In the genomic region with DNA sequence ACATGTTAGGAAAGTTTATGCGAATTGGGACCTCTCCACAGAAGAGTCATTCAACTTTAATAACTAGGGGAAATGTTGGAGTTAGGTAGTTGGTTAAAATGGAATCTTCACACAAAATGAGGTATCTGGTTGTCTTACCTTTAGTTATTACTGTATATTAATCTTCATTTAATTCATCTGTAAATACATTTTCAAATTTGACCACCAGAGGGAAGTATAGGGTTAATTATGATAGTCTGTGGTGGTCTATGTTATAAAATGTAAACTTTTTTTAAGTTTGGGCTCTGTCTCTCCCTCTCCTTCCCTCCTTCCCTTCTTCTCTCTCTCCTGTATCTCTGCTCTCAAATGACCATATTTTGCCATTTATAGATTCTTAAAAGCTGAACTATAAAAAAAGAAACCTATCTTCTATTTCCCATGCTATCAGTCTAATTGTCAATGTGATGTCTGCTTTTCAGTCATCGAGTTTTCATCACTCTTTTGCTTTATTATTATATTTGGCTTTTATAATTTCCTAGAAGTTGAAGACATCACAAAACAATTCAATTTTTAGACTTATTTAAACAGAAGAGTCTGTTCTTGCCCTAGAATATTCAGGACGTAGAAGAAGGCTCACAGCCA, we compare ENCODE assay signal across 9 cellular contexts. TPM values are rescaled to one million over a fixed set of nuclear protein-coding genes. Genes with fewer than 3 reads are reported as not detected.
DNase-seq lines count a peak whose midpoint lies in the region; ATAC-seq, FAIRE-seq and TF ChIP-seq lines count a peak whose summit lies in the region.
"Had no signal": no experiment of that assay in that cellular context is flagged by ENCODE, and none has a peak within 500 bp of the region (broad histone marks: within the 10 kb centered on the region; RNA-seq: fewer than 3 reads in every experiment).

No MANE protein-coding gene starts in this region.

- BruUV-seq in GM12878 (replicated peaks; lab: Mats Ljungman, UMichigan): no TSS peak

- H3K79me2 ChIP-seq in GM12878 (ENCODE audit: control insufficient read depth, insufficient read depth, low read length) (no peaks in the 10 kb centered on the region), neural cell (replicated peaks; ENCODE audit: insufficient read depth, low read length) (no peaks in the 10 kb centered on the region)
- H3K79me2 ChIP-seq: parathyroid adenoma had no signal

- H3K36me3 Mint-ChIP-seq in activated naive CD4-positive, alpha-beta T cell treated with anti-CD3 and anti-CD28 coated beads, Interleukin-2, amount 50 U/mL, for 72 hours: no peaks in the 10 kb centered on the region

- H3K36me3 ChIP-seq in GM12878 (ENCODE audit: control insufficient read depth in 2 of 2, insufficient read depth in 2 of 2, low read length in 1 of 2): no peaks in the 10 kb centered on the region
- no peaks in the 10 kb centered on the region for H3K36me3 ChIP-seq in neural cell (ENCODE audit: insufficient read depth, low read length)

- RAD21 ChIA-PET in GM12878 (lab: Charles Lee; ENCODE audit: unreplicated experiment): interaction anchor here (0.8 kb wide), 1 partner anchor 256 kb away, joined by 3 read pairs; no protein-coding TSS in a partner anchor

- H3K9me3 Mint-ChIP-seq in activated naive CD4-positive, alpha-beta T cell treated with anti-CD3 and anti-CD28 coated beads, Interleukin-2, amount 50 U/mL, for 72 hours: no peaks in the 10 kb centered on the region

- H2AFZ ChIP-seq in GM12878 (ENCODE audit: control insufficient read depth, low read depth, low read length) (no peak overlapping the region), neural cell (ENCODE audit: low read depth, low read length) (no peak overlapping the region)
- H2AFZ ChIP-seq: parathyroid adenoma had no signal

- peak; percentile 36; the same call in 1 of the 2 replicates for TF ChIP-seq RAD21 in GM12878 (IDR thresholded peaks at IDR 0.05; ENCODE audit: insufficient read depth, low read depth, low read length)
- TF ChIP-seq RAD21 in neural cell (conservative IDR thresholded peaks at IDR 0.05): peak; percentile 85

- no peaks in the 10 kb centered on the region for H3K27me3 ChIP-seq in GM12878 (replicated peaks in 1 of 2; ENCODE audit: control insufficient read depth in 2 of 2, insufficient read depth in 2 of 2, low read length in 1 of 2)
- H3K27me3 ChIP-seq in neural cell (ENCODE audit: insufficient read depth, low read depth, low read length): no peaks in the 10 kb centered on the region

- no peaks in the 10 kb centered on the region for H3F3A ChIP-seq in neural cell (ENCODE audit: insufficient read depth, low read length, poor library complexity, severe bottlenecking)

- TF ChIP-seq POLR2A in GM12878 (IDR thresholded peaks at IDR 0.05; ENCODE audit: low read depth, low read length) (no peak), GM18505 (IDR thresholded peaks at IDR 0.05; ENCODE audit: borderline replicate concordance, extremely low read depth, insufficient read depth, insufficient read length) (no peak)

- no peaks in the 10 kb centered on the region for H3K4me1 ChIP-seq in GM12878 (ENCODE audit: control insufficient read depth, insufficient read depth, low read length)
- H3K4me1 ChIP-seq: parathyroid adenoma had no signal

- H3K4me2 ChIP-seq in GM12878 (ENCODE audit: control insufficient read depth, insufficient read depth) (no peak overlapping the region), neural cell (ENCODE audit: low read length) (no peak overlapping the region)

- no peak for DNase-seq in GM18507 (ENCODE audit: extremely low spot score, insufficient read length, low read depth)
- DNase-seq in Kasumi-1 (lab: John Stamatoyannopoulos, UW): peak; percentile 55
- no peak for DNase-seq in GM12878 (ENCODE audit: low read depth, low spot score)
- no peak for DNase-seq in activated naive CD4-positive, alpha-beta T cell treated with anti-CD3 and anti-CD28 coated beads, Interleukin-2, amount 50 U/mL, for 72 hours (ENCODE audit: low spot score in 2 of 2)
- no peak for DNase-seq in activated CD8-positive, alpha-beta memory T cell treated with anti-CD3 and anti-CD28 coated beads for 24 hours
- no peak for DNase-seq in midbrain (lab: John Stamatoyannopoulos, UW)

- ATAC-seq in GM12878 (peak; percentile 65), GM18505 (IDR thresholded peaks at IDR 0.05; ENCODE audit: unreplicated experiment) (no peak)
- ATAC-seq in activated naive CD4-positive, alpha-beta T cell treated with anti-CD3 and anti-CD28 coated beads, Interleukin-2, amount 50 U/mL, for 72 hours: no peak

- H3K9ac ChIP-seq in GM12878 (ENCODE audit: control insufficient read depth, insufficient read depth, low read length) (no peak overlapping the region), neural cell (ENCODE audit: low read length) (no peak overlapping the region)
- H3K9ac ChIP-seq: parathyroid adenoma had no signal

- FAIRE-seq in GM18507 (lab: Jason Lieb, UNC): peak; percentile 33
- no peak for FAIRE-seq in GM12878 (lab: Jason Lieb, UNC)

- H3K9me2 ChIP-seq in neural cell (ENCODE audit: insufficient read depth, low read length): no peaks in the 10 kb centered on the region

- peak in 2 of 3 experiments; percentile 24 to 41; a peak in 2 of 6 replicates for TF ChIP-seq CTCF in GM12878 (IDR thresholded peaks at IDR 0.05 in 2 of 3, conservative IDR thresholded peaks at IDR 0.05 in 1 of 3; ENCODE audit: control insufficient read depth in 2 of 3, extremely low read depth in 1 of 3, insufficient read depth in 1 of 3, low read depth in 3 of 3, low read length in 3 of 3)
- peak; percentile 82 for TF ChIP-seq CTCF in neural cell (IDR thresholded peaks at IDR 0.05; ENCODE audit: poor library complexity, severe bottlenecking)

- intact Hi-C loops in GM12878 (cut with micrococcal nuclease; ENCODE audit: unreplicated experiment): loop anchor here (1.0 to 5.0 kb wide), 3 partner anchors 365 to 1187 kb away; no protein-coding TSS in a partner anchor

- SMC1A ChIA-PET in GM12878 (lab: Charles Lee; ENCODE audit: uncharacterized antibody, unreplicated experiment): interaction anchor here (0.6 to 0.9 kb wide), 3 partner anchors 268 to 1183 kb away, joined by 3 to 4 read pairs (median 3); no protein-coding TSS in a partner anchor

- 13% methylated on average over 3 of the region's 3 CpGs for WGBS in GM12878 (ENCODE audit: insufficient coverage, insufficient replicate concordance, low lambda C conversion rate, missing lambda C conversion rate)

- POLR2A ChIA-PET in GM12878 (lab: Charles Lee): no interaction called here

- TF ChIP-seq EP300 in GM12878 (IDR thresholded peaks at IDR 0.05; ENCODE audit: borderline replicate concordance in 1 of 2, control insufficient read depth in 1 of 2, low read depth in 2 of 2, low read length in 2 of 2): no peak
- TF ChIP-seq EP300 in neural cell (conservative IDR thresholded peaks at IDR 0.05; ENCODE audit: poor library complexity, severe bottlenecking): no peak

- H4K20me1 ChIP-seq in GM12878 (ENCODE audit: control insufficient read depth, insufficient read depth) (no peaks in the 10 kb centered on the region), neural cell (ENCODE audit: insufficient read depth) (no peaks in the 10 kb centered on the region)

- CTCF ChIA-PET in GM12878 (lab: Yijun Ruan, JAX): interaction anchor here (0.6 to 1.3 kb wide), 2 partner anchors 18 to 366 kb away, joined by 3 to 5 read pairs; no protein-coding TSS in a partner anchor

- H3K9me3 ChIP-seq in GM12878 (replicated peaks; ENCODE audit: control insufficient read depth, insufficient read depth, low read length) (no peaks in the 10 kb centered on the region), neural cell (ENCODE audit: low read length) (no peaks in the 10 kb centered on the region)

- in situ Hi-C loops in GM12878 (cut with MboI): loop anchor here (10.0 to 25.0 kb wide), 4 partner anchors 265 to 1185 kb away; no protein-coding TSS in a partner anchor

- no peak overlapping the region for H3K27ac Mint-ChIP-seq in activated naive CD4-positive, alpha-beta T cell treated with anti-CD3 and anti-CD28 coated beads, Interleukin-2, amount 50 U/mL, for 72 hours

- H3K4me3 ChIP-seq in GM12878 (no peak overlapping the region), neural cell (ENCODE audit: low read length) (peak overlapping the region; percentile 18)

- no peak overlapping the region for H3K27ac ChIP-seq in GM12878 (ENCODE audit: control insufficient read depth, insufficient read depth)
- no peak overlapping the region for H3K27ac ChIP-seq in neural cell (ENCODE audit: low read length)
- H3K27ac ChIP-seq: parathyroid adenoma had no signal

TF ChIP-seq in GM12878, 131 proteins besides CTCF, POLR2A, EP300 and RAD21:
- TF ChIP-seq ASH2L (IDR thresholded peaks at IDR 0.05; ENCODE audit: borderline replicate concordance, low read depth) (no peak), SMC3 (IDR thresholded peaks at IDR 0.05; ENCODE audit: borderline replicate concordance, low read length) (peak; percentile 36; the same call in 1 of the 2 replicates)

TF ChIP-seq in neural cell, 6 proteins besides CTCF, POLR2A, EP300 and RAD21 (continues in another document):
- no peak for TF ChIP-seq POLR2AphosphoS5 (IDR thresholded peaks at IDR 0.05)
- TF ChIP-seq MXI1 (conservative IDR thresholded peaks at IDR 0.05; ENCODE audit: poor library complexity, severe bottlenecking): no peak

RNA-seq across cellular contexts. Expression of gene TMEM144, which starts 49.8 kb away (rescaled TPM):
- not detected in 2 replicates for total RNA-seq in GM12878 (2013; cell fraction: nucleolus; rRNA removed)
- total RNA-seq in GM12878 (2014; rRNA removed) (1.7 and 2.3 TPM in 2 replicates), GM12878 (2014; rRNA removed; fragmentation: Illumina TruSeq; extraction: Trizol) (1.6 and 2.1 TPM in 2 replicates), GM12878 (2021) (1.8 and 2.6 TPM in 2 replicates)
- 0.55 TPM for polyA plus RNA-seq in GM12878 (2011; ENCODE audit: low read depth)
- polyA plus RNA-seq in GM12878 (2011; rRNA removed) (0.08 and 0.09 TPM in 2 replicates), GM12878 (2014; fragmentation: Illumina TruSeq; extraction: Trizol) (1.5 and 1.7 TPM in 2 replicates), GM12878 (2014; fragmentation: Nextera tagmentation; extraction: Ambion mirVana) (1 to 10 TPM in 1 of 2 experiments, under 1 TPM in 1; 0.80 to 1.0 TPM), GM12878 (2014; rRNA removed) (1.3 TPM in 2 replicates), GM12878 (2016; fragmentation: Nextera tagmentation; extraction: Ambion mirVana) (1 to 10 TPM; 1.4 to 1.6 TPM), neural cell (1.3 and 2.8 TPM in 2 replicates)
- polyA plus RNA-seq in GM12878 (2011; cell fraction: cytosol; rRNA removed): not detected in 2 replicates
- polyA plus RNA-seq in GM12878 (2011; cell fraction: nucleus; rRNA removed): 0.21 and 0.32 TPM in 2 replicates
- polyA plus RNA-seq in GM12878 (2012): 1.2 and 1.6 TPM in 2 replicates
- polyA minus RNA-seq in GM12878 (2011; rRNA and poly(A)+ RNA removed): 0.29 and 0.52 TPM in 2 replicates
- polyA minus RNA-seq in GM12878 (2011; cell fraction: cytosol; rRNA and poly(A)+ RNA removed): not detected in 2 replicates
- 0.29 TPM in 1 of 2 replicates, not detected in the other for polyA minus RNA-seq in GM12878 (2011; cell fraction: nucleus; rRNA and poly(A)+ RNA removed)
- 0.49 and 0.81 TPM in 2 replicates for polyA minus RNA-seq in neural cell
- total RNA-seq in activated naive CD4-positive, alpha-beta T cell treated with anti-CD3 and anti-CD28 coated beads, Interleukin-2, amount 50 U/mL, for 72 hours: under 1 TPM; 0.60 to 0.71 TPM

Comparison
In these comparisons a context has a peak if more than half of its experiments do, and no peak if none do; other contexts are left out.
1. DNase-seq: peak in Kasumi-1 (2 of 2); none in GM18507 (single experiment), GM12878 (single experiment), activated naive CD4-positive, alpha-beta T cell treated with anti-CD3 and anti-CD28 coated beads, Interleukin-2, amount 50 U/mL, for 72 hours (0 of 2), activated CD8-positive, alpha-beta memory T cell treated with anti-CD3 and anti-CD28 coated beads for 24 hours (single experiment) and midbrain (single experiment).